ENCODE assay signal across 10 cellular contexts in genomic region chr12:461425-461824, GRCh38. TPM values are rescaled to one million over a fixed set of nuclear protein-coding genes. Genes with fewer than 3 reads are reported as not detected.
DNase-seq lines count a peak whose midpoint lies in the region; ATAC-seq and TF ChIP-seq lines count a peak whose summit lies in the region.
"Had no signal": no experiment of that assay in that cellular context is flagged by ENCODE, and none has a peak within 500 bp of the region (broad histone marks: within the 10 kb centered on the region; RNA-seq: fewer than 3 reads in every experiment).

No MANE protein-coding gene starts in this region.

- H3K4me3 ChIP-seq in Caco-2 (ENCODE audit: low read depth, low read length) (peak overlapping the region; percentile 87), HUES6 (ENCODE audit: low read depth, low read length) (peak overlapping the region; percentile 63), ectodermal cell (ENCODE audit: insufficient read depth, low read depth, low read length) (peak overlapping the region; percentile 55)

- H3K4me1 Mint-ChIP-seq in Caco-2 (ENCODE audit: low read depth, unreplicated experiment) (peaks cover 39% of the 10 kb centered on the region), nephron (peaks cover 52% of the 10 kb centered on the region)

- H3K27me3 Mint-ChIP-seq in Caco-2 (ENCODE audit: insufficient read depth, unreplicated experiment) = no peaks in the 10 kb centered on the region
- peaks cover 78% of the 10 kb centered on the region for H3K27me3 Mint-ChIP-seq in nephron (ENCODE audit: low read depth)

- H3K36me3 ChIP-seq in Caco-2 (ENCODE audit: control insufficient read depth, insufficient read depth, low read length) (0 out of 2 replicates have a peak, but pooled peaks cover 2% of the 10 kb centered on the region), HUES6 (ENCODE audit: control insufficient read depth, insufficient read depth, low read length) (no peaks in the 10 kb centered on the region), ectodermal cell (ENCODE audit: control insufficient read depth, insufficient read depth, low read length) (no peaks in the 10 kb centered on the region)

- H3K27ac Mint-ChIP-seq in Caco-2 (ENCODE audit: unreplicated experiment) (peak overlapping the region; percentile 87), nephron (no peak overlapping the region)

- H3K9ac ChIP-seq in HUES6 (ENCODE audit: low read length) = no peak overlapping the region

- no peak for ATAC-seq in HG02870 (IDR thresholded peaks at IDR 0.05; ENCODE audit: unreplicated experiment)

- CTCF ChIA-PET in Caco-2 (lab: Charles Lee) = interaction anchor here (0.7 kb wide), 1 partner anchor 474 kb away, joined by 3 read pairs; no protein-coding TSS in a partner anchor

- TSS peak; percentile 21 for BruUV-seq in Caco-2 (replicated peaks; lab: Mats Ljungman, UMichigan)

- WGBS in ectodermal cell, 2 experiments = 67 to 71% methylated on average over 13 of the region's 13 CpGs

- POLR2A ChIA-PET in Caco-2 (lab: Charles Lee) = no interaction called here

- no peaks in the 10 kb centered on the region for H3K27me3 ChIP-seq in Caco-2 (replicated peaks; ENCODE audit: control insufficient read depth, insufficient read depth, low read length)
- peaks cover 33% of the 10 kb centered on the region for H3K27me3 ChIP-seq in HUES6 (ENCODE audit: control insufficient read depth, insufficient read depth, low read length)
- H3K27me3 ChIP-seq in ectodermal cell (ENCODE audit: control insufficient read depth, insufficient read depth, low read length, poor library complexity, severe bottlenecking) = peaks cover 40% of the 10 kb centered on the region

- no peak for TF ChIP-seq CTCF in Caco-2 (IDR thresholded peaks at IDR 0.05; ENCODE audit: insufficient read depth in 1 of 2, low read depth in 1 of 2, low read length in 1 of 2, severe bottlenecking in 1 of 2, unreplicated experiment in 1 of 2)
- no peak for TF ChIP-seq CTCF in nephron (IDR thresholded peaks at IDR 0.05; ENCODE audit: unreplicated experiment in 3 of 3)

- H3K36me3 Mint-ChIP-seq in Caco-2 (ENCODE audit: insufficient read depth, unreplicated experiment) = peaks cover 22% of the 10 kb centered on the region
- no peaks in the 10 kb centered on the region for H3K36me3 Mint-ChIP-seq in nephron (ENCODE audit: low read depth)

- no peak overlapping the region for H3K27ac ChIP-seq in HUES6 (ENCODE audit: low read depth, low read length)
- no peak overlapping the region for H3K27ac ChIP-seq in ectodermal cell (ENCODE audit: insufficient read depth, low read depth, low read length, poor library complexity, severe bottlenecking)
- H3K27ac ChIP-seq in caudate nucleus (ENCODE audit: low read depth, low read length) = no peak overlapping the region

- H3K9me3 Mint-ChIP-seq in Caco-2 (ENCODE audit: unreplicated experiment) = no peaks in the 10 kb centered on the region
- H3K9me3 Mint-ChIP-seq in nephron = no peaks in the 10 kb centered on the region

- intact Hi-C loops in Caco-2 (cut with micrococcal nuclease; ENCODE audit: unreplicated experiment) = no loop called here

- DNase-seq in Caco-2 (peak; percentile 38 to 46), iPS-NIHi7 (ENCODE audit: extremely low spot score) (no peak), caudate nucleus (lab: John Stamatoyannopoulos, UW) (no peak), COLO829 (ENCODE audit: low spot score) (no peak)
- DNase-seq: MV-4-11, NCI-H774 had no signal

- H3K4me1 ChIP-seq in Caco-2 (peaks cover 28% of the 10 kb centered on the region), HUES6 (ENCODE audit: control insufficient read depth, insufficient read depth, low read length) (peaks cover 17% of the 10 kb centered on the region), ectodermal cell (ENCODE audit: control insufficient read depth, insufficient read depth, low read length) (peaks cover 7% of the 10 kb centered on the region)

- peak overlapping the region; percentile 96 for H3K4me3 Mint-ChIP-seq in Caco-2 (ENCODE audit: unreplicated experiment)
- peak overlapping the region; percentile 87 to 89 (median 88) for H3K4me3 Mint-ChIP-seq in nephron

- H3K9me3 ChIP-seq in Caco-2 (no peaks in the 10 kb centered on the region), HUES6 (ENCODE audit: control insufficient read depth, insufficient read depth, low read depth, low read length) (no peaks in the 10 kb centered on the region), ectodermal cell (ENCODE audit: control insufficient read depth, low read length) (no peaks in the 10 kb centered on the region)

RNA-seq across cellular contexts. Expression of gene B4GALNT3, which starts 1.7 kb away (rescaled TPM):
- 77.9 and 78.1 TPM in 2 replicates for total RNA-seq in Caco-2 (2022)
- 30.0 TPM for polyA plus RNA-seq in ectodermal cell (2013, experiment 1 of 4)
- polyA plus RNA-seq in ectodermal cell (2013, experiment 2 of 4) = 35.8 TPM
- polyA plus RNA-seq in ectodermal cell (2013, experiment 3 of 4) = 23.4 TPM
- 22.3 TPM for polyA plus RNA-seq in ectodermal cell (2013, experiment 4 of 4)

RNA-seq across cellular contexts. Expression of gene CCDC77, which starts 60.0 kb away (rescaled TPM):
- total RNA-seq in Caco-2 (2022) = 33.0 and 33.9 TPM in 2 replicates
- 47.8 TPM for polyA plus RNA-seq in ectodermal cell (2013, experiment 1 of 4)
- polyA plus RNA-seq in ectodermal cell (2013, experiment 2 of 4) = 38.9 TPM
- 37.0 TPM for polyA plus RNA-seq in ectodermal cell (2013, experiment 3 of 4)
- polyA plus RNA-seq in ectodermal cell (2013, experiment 4 of 4) = 35.3 TPM

Comparison
In these comparisons a context has a peak if more than half of its experiments do, and no peak if none do; other contexts are left out.
1. DNase-seq: peak in Caco-2 (2 of 2); none in iPS-NIHi7 (single experiment), caudate nucleus (0 of 61) and COLO829 (single experiment).
2. Peak in every context shown above with its lines, with median percentiles within 50 percentile points of each other: H3K4me3 ChIP-seq.